ENCODE assay signal across 1 cellular context in the genomic region with DNA sequence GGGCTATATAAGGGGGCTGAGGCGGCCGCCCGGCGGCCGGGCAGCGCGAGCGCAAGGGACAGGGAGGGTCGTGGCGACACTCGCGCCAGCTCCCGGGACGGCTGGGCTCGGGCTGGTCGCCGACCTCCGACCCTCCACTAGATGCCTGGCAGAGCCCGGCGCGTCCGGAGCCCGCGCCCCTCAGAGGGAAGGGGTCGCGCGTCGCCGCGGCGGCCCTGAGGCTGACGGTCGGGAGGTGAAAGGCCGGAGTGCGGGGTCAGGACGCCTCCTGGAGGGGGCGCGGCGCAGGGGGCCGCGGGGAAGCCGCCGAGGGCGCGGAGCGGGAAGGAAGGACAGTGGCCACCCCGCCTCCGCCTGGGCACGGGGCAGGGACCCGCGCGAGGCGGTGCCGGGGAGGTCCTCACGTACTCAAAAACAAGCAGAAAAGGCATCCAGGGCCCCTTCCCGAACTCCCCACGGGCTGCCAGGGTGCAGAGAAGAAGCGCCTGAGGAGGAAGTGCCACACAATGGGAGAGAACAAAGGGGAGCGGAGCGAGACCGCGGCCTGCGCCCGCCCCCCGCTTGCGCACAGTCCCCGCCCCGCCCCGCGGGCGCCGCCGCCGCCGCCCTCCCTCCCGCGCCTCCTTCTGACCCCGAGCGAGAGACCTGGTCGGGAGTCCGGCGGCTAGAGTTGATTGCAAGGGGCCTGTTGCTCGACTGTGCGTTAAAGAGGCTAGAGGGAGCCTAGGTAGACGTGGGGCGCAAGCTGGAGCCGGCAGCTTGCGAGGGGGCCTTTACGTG.
A peak's percentile ranks its signal among the peaks of the same experiment; 100 is the strongest.
TF ChIP-seq lines count a peak whose summit lies in the region.

No MANE protein-coding gene starts in this region.

TF ChIP-seq in HepG2, 621 proteins besides CTCF, POLR2A, EP300 and RAD21 (continued from another document):
- TF ChIP-seq, protein P1, sequence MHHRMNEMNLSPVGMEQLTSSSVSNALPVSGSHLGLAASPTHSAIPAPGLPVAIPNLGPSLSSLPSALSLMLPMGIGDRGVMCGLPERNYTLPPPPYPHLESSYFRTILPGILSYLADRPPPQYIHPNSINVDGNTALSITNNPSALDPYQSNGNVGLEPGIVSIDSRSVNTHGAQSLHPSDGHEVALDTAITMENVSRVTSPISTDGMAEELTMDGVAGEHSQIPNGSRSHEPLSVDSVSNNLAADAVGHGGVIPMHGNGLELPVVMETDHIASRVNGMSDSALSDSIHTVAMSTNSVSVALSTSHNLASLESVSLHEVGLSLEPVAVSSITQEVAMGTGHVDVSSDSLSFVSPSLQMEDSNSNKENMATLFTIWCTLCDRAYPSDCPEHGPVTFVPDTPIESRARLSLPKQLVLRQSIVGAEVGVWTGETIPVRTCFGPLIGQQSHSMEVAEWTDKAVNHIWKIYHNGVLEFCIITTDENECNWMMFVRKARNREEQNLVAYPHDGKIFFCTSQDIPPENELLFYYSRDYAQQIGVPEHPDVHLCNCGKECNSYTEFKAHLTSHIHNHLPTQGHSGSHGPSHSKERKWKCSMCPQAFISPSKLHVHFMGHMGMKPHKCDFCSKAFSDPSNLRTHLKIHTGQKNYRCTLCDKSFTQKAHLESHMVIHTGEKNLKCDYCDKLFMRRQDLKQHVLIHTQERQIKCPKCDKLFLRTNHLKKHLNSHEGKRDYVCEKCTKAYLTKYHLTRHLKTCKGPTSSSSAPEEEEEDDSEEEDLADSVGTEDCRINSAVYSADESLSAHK (CRISPR knock-in tag; IDR thresholded peaks at IDR 0.05; ENCODE audit: borderline replicate concordance), result no peak
- TF ChIP-seq TRAFD1 (CRISPR knock-in tag; IDR thresholded peaks at IDR 0.05; ENCODE audit: borderline replicate concordance) (no peak), MBNL3 (CRISPR knock-in tag; conservative IDR thresholded peaks at IDR 0.05) (no peak), NR2C2 (CRISPR knock-in tag; IDR thresholded peaks at IDR 0.05; ENCODE audit: borderline replicate concordance) (peak; percentile 52; the same call in 1 of the 2 replicates), HES4 (CRISPR knock-in tag; IDR thresholded peaks at IDR 0.05; ENCODE audit: borderline replicate concordance) (peak; percentile 59; the same call in 1 of the 2 replicates), TMF1 (CRISPR knock-in tag; IDR thresholded peaks at IDR 0.05; ENCODE audit: low read depth) (peak; percentile 7; the same call in 1 of the 2 replicates), IRX3 (CRISPR knock-in tag; IDR thresholded peaks at IDR 0.05; ENCODE audit: borderline replicate concordance, low read depth) (peak; percentile 92), RBM22 (optimal IDR thresholded peaks at IDR 0.05; ENCODE audit: low read length) (peak; percentile 84), ZNF441 (CRISPR knock-in tag; IDR thresholded peaks at IDR 0.05; ENCODE audit: borderline replicate concordance) (peak; percentile 50; the same call in 1 of the 2 replicates), HOXA5 (CRISPR knock-in tag; IDR thresholded peaks at IDR 0.05) (no peak)
TF ChIP-seq in HepG2: peak in this region for 122.
